Comparison of ENCODE assay signal across 31 cellular contexts in genomic region chr1:11483581-11484320, GRCh38. TPM values are rescaled to one million over a fixed set of nuclear protein-coding genes. Genes with fewer than 3 reads are reported as not detected.
DNase-seq lines count a peak whose midpoint lies in the region; ATAC-seq, FAIRE-seq and TF ChIP-seq lines count a peak whose summit lies in the region.
"Had no signal": no experiment of that assay in that cellular context is flagged by ENCODE, and none has a peak within 500 bp of the region (broad histone marks: within the 10 kb centered on the region; RNA-seq: fewer than 3 reads in every experiment).

No MANE protein-coding gene starts in this region.

- H3K4me1 ChIP-seq in K562 (replicated peaks in 1 of 2; ENCODE audit: control insufficient read depth in 2 of 2, insufficient read depth in 2 of 2, low read length in 2 of 2) = peaks cover 0 to 17% of the 10 kb centered on the region in 2 experiments; a peak in 3 of 5 replicates
- H3K4me1 ChIP-seq: HAP-1 had no signal

- no peak for TF ChIP-seq POLR2A in K562 (conservative IDR thresholded peaks at IDR 0.05)

- no peak for TF ChIP-seq EP300 in K562 (IDR thresholded peaks at IDR 0.05; ENCODE audit: low read length)

- no peak overlapping the region for H3K27ac ChIP-seq in K562 (ENCODE audit: extremely low read depth, low read depth, low read length)
- H3K27ac ChIP-seq: esophagus squamous epithelium, neutrophil, skin epidermis, uterus had no signal

- H3K4me2 ChIP-seq in K562 (ENCODE audit: insufficient read depth, low read length) = no peak overlapping the region

- no peak for DNase-seq in Right ventricle myocardium superior
- DNase-seq in cardiac septum (ENCODE audit: low spot score) = no peak
- DNase-seq in LNCaP clone FGC (ENCODE audit: low read depth) = peak; percentile 30
- no peak for DNase-seq in K562 (ENCODE audit: extremely low read depth in 1 of 4, low spot score in 3 of 4)
- peak; percentile 66 for DNase-seq in posterior vena cava (ENCODE audit: low spot score)
- no peak for DNase-seq in progenitor cell of endocrine pancreas (ENCODE audit: low spot score, unreplicated experiment)
- DNase-seq in frontal cortex (ENCODE audit: low spot score in 2 of 2) = no peak
- DNase-seq: activated CD8-positive, alpha-beta T cell treated with anti-CD3 and anti-CD28 coated beads, Interleukin-2, amount 10 ng/mL, durations not matched to agents 7 days and 5 days; activated effector memory CD4-positive, alpha-beta T cell treated with anti-CD3 and anti-CD28 coated beads, Interleukin-2, amount 50 U/mL, for 16 hours; activated naive CD8-positive, alpha-beta T cell treated with anti-CD3 and anti-CD28 coated beads, Interleukin-2, amount 10 ng/mL, durations not matched to agents 7 days and 5 days; activated T-cell treated with anti-CD3 and anti-CD28 coated beads for 4 hours; CD4-positive, CD25-positive, alpha-beta regulatory T cell; dermis blood vessel endothelial cell; esophagus squamous epithelium; foreskin melanocyte; hippocampal formation; immature natural killer cell; NCI-H1436 treated with DMSO at 0.1 percent for 48 hours; NCI-H526 treated with DMSO at 0.1 percent for 48 hours; T-helper 17 cell; uterus had no signal

- 3% methylated on average over 10 of the region's 10 CpGs for WGBS in K562 (ENCODE audit: insufficient coverage, low coverage, missing lambda C conversion rate)

- CTCF ChIA-PET in K562 (lab: Yijun Ruan, JAX; ENCODE audit: low intra/inter-chr PET ratio) = no interaction called here

- H3K36me3 Mint-ChIP-seq in progenitor cell of endocrine pancreas (ENCODE audit: insufficient read depth) = no peaks in the 10 kb centered on the region
- H3K36me3 Mint-ChIP-seq: activated naive CD8-positive, alpha-beta T cell treated with anti-CD3 and anti-CD28 coated beads, Interleukin-2, amount 10 ng/mL, durations not matched to agents 7 days and 5 days had no signal

- FAIRE-seq in K562 (lab: Jason Lieb, UNC) = no peak
- no peak for FAIRE-seq in frontal cortex (lab: Jason Lieb, UNC)
- FAIRE-seq: astrocyte, endometrium, RCC 7860 had no signal

- H2AFZ ChIP-seq in K562 (ENCODE audit: low read depth, low read length) = no peak overlapping the region

- H3K9me3 ChIP-seq in K562 (replicated peaks; ENCODE audit: control insufficient read depth, insufficient read depth, low read depth, low read length) = no peaks in the 10 kb centered on the region
- H3K9me3 ChIP-seq: esophagus squamous epithelium, HAP-1, neutrophil, uterus had no signal

- in situ Hi-C loops in K562 (cut with MboI) = no loop called here

- peaks cover 17 to 66% of the 10 kb centered on the region in 2 experiments; a peak in 4 of 5 replicates for H3K27me3 ChIP-seq in K562 (ENCODE audit: control insufficient read depth in 2 of 2, insufficient read depth in 2 of 2, low read length in 2 of 2)

- H3K4me3 Mint-ChIP-seq in progenitor cell of endocrine pancreas (ENCODE audit: low read depth) = no peak overlapping the region
- H3K4me3 Mint-ChIP-seq: activated CD8-positive, alpha-beta T cell treated with anti-CD3 and anti-CD28 coated beads, Interleukin-2, amount 10 ng/mL, durations not matched to agents 7 days and 5 days; activated naive CD8-positive, alpha-beta T cell treated with anti-CD3 and anti-CD28 coated beads, Interleukin-2, amount 10 ng/mL, durations not matched to agents 7 days and 5 days; CD4-positive, CD25-positive, alpha-beta regulatory T cell; immature natural killer cell; stimulated activated naive CD8-positive, alpha-beta T cell treated with anti-CD3 and anti-CD28 coated beads, Interleukin-15, Interleukin-2, amounts not matched to agents 100 ng/mL and 50 ng/mL, for 24 hours; T-helper 17 cell had no signal

- no peak for TF ChIP-seq RAD21 in K562 (CRISPR knock-in tag; conservative IDR thresholded peaks at IDR 0.05 in 1 of 2, IDR thresholded peaks at IDR 0.05 in 1 of 2)

- ATAC-seq in Right ventricle myocardium superior (ENCODE audit: poor library complexity) (peak; percentile 74), K562 (no peak), GM21360 (IDR thresholded peaks at IDR 0.05; ENCODE audit: unreplicated experiment) (no peak)
- ATAC-seq: activated CD8-positive, alpha-beta T cell treated with anti-CD3 and anti-CD28 coated beads, Interleukin-2, amount 10 ng/mL, durations not matched to agents 7 days and 5 days; left lobe of liver; T-helper 17 cell had no signal

- no peak overlapping the region for H3K9ac ChIP-seq in K562 (ENCODE audit: insufficient read depth in 1 of 2, low read depth in 2 of 2, low read length in 2 of 2)

- peaks cover 4% of the 10 kb centered on the region for H3K4me1 Mint-ChIP-seq in progenitor cell of endocrine pancreas (ENCODE audit: low read depth)

- H3K9me1 ChIP-seq in K562 (ENCODE audit: control insufficient read depth, insufficient read depth, low read length) = no peaks in the 10 kb centered on the region

- intact Hi-C loops in Right ventricle myocardium superior (cut with DNase I) = no loop called here
- intact Hi-C loops in cardiac septum (cut with DNase I) = no loop called here
- intact Hi-C loops in K562 (cut with micrococcal nuclease) = no loop called here
- intact Hi-C loops in posterior vena cava (cut with DNase I) = loop anchor here in 1 of 2 donors (1.0 kb wide), 1 partner anchor 19 kb away; no protein-coding TSS in a partner anchor

- peaks cover 40% of the 10 kb centered on the region for H3K27me3 Mint-ChIP-seq in progenitor cell of endocrine pancreas

- no peaks in the 10 kb centered on the region for H3K36me3 ChIP-seq in K562 (ENCODE audit: control insufficient read depth, insufficient read depth, low read length)
- H3K36me3 ChIP-seq: esophagus squamous epithelium, HAP-1, neutrophil, uterus had no signal

- H3K4me3 ChIP-seq in LNCaP clone FGC (ENCODE audit: low read depth, low read length) (no peak overlapping the region), K562 (no peak overlapping the region)
- H3K4me3 ChIP-seq: esophagus squamous epithelium, HAP-1, skin epidermis, uterus had no signal

- H3K79me2 ChIP-seq in K562 (ENCODE audit: control insufficient read depth, insufficient read depth, low read length) = no peaks in the 10 kb centered on the region

- H3K27ac Mint-ChIP-seq in progenitor cell of endocrine pancreas = no peak overlapping the region
- H3K27ac Mint-ChIP-seq: activated CD8-positive, alpha-beta T cell treated with anti-CD3 and anti-CD28 coated beads, Interleukin-2, amount 10 ng/mL, durations not matched to agents 7 days and 5 days; activated naive CD8-positive, alpha-beta T cell treated with anti-CD3 and anti-CD28 coated beads, Interleukin-2, amount 10 ng/mL, durations not matched to agents 7 days and 5 days; CD4-positive, CD25-positive, alpha-beta regulatory T cell; immature natural killer cell; stimulated activated naive CD8-positive, alpha-beta T cell treated with anti-CD3 and anti-CD28 coated beads, Interleukin-15, Interleukin-2, amounts not matched to agents 100 ng/mL and 50 ng/mL, for 24 hours; T-helper 17 cell had no signal

- no peak for TF ChIP-seq CTCF in LNCaP clone FGC (IDR thresholded peaks at IDR 0.05; ENCODE audit: control insufficient read depth, extremely low read depth, insufficient read depth)
- no peak for TF ChIP-seq CTCF in K562 (IDR thresholded peaks at IDR 0.05 in 2 of 3, conservative IDR thresholded peaks at IDR 0.05 in 1 of 3; ENCODE audit: insufficient read depth in 2 of 3, low read depth in 1 of 3, low read length in 3 of 3)
- TF ChIP-seq CTCF in progenitor cell of endocrine pancreas (IDR thresholded peaks at IDR 0.05; ENCODE audit: unreplicated experiment) = no peak

- no peaks in the 10 kb centered on the region for H3K9me3 Mint-ChIP-seq in progenitor cell of endocrine pancreas (ENCODE audit: low read depth)
- H3K9me3 Mint-ChIP-seq: activated naive CD8-positive, alpha-beta T cell treated with anti-CD3 and anti-CD28 coated beads, Interleukin-2, amount 10 ng/mL, durations not matched to agents 7 days and 5 days; stimulated activated naive CD8-positive, alpha-beta T cell treated with anti-CD3 and anti-CD28 coated beads, Interleukin-15, Interleukin-2, amounts not matched to agents 100 ng/mL and 50 ng/mL, for 24 hours had no signal

- BruUV-seq in K562 (replicated peaks; lab: Mats Ljungman, UMichigan) = no TSS peak

- POLR2A ChIA-PET in K562 (lab: Yijun Ruan, JAX) = no interaction called here

- peaks cover 18% of the 10 kb centered on the region for H4K20me1 ChIP-seq in K562 (replicated peaks; ENCODE audit: control insufficient read depth, insufficient read depth, low read length)

TF ChIP-seq in K562, 482 proteins besides CTCF, POLR2A, EP300 and RAD21:
- TF ChIP-seq RBM25 (IDR thresholded peaks at IDR 0.05; ENCODE audit: low read depth, low read length, severe bottlenecking) = peak; percentile 12
- TF ChIP-seq ZFP36 (IDR thresholded peaks at IDR 0.05; ENCODE audit: low read depth, low read length, partially characterized antibody) = peak; percentile 64
- no peak for TF ChIP-seq CBX1 (IDR thresholded peaks at IDR 0.05; ENCODE audit: low read depth)

RNA-seq across cellular contexts. Expression of gene DISP3, which starts 4.8 kb away (rescaled TPM):
- total RNA-seq in Right ventricle myocardium superior (not detected), cardiac septum (0.05 TPM), K562 (2014; rRNA removed) (0.04 and 0.14 TPM in 2 replicates), K562 (2014; rRNA removed; fragmentation: Illumina TruSeq; extraction: Trizol) (not detected in 2 replicates), K562 (2015; rRNA removed; fragmentation: Illumina TruSeq; extraction: Trizol) (not detected in 2 replicates), K562 (2021) (0.16 TPM in 1 of 2 replicates, not detected in the other), posterior vena cava (not detected), progenitor cell of endocrine pancreas (5.4 and 6.2 TPM in 2 replicates), frontal cortex (12.2 TPM)
- not detected in 2 replicates for total RNA-seq in K562 (2011; cell fraction: chromatin; rRNA removed; ENCODE audit: low replicate concordance)
- total RNA-seq in K562 (2011; cell fraction: nucleolus; rRNA removed) = 0.13 and 0.17 TPM in 2 replicates
- total RNA-seq in K562 (2011; cell fraction: nucleoplasm; rRNA removed) = 0.22 TPM in 1 of 2 replicates, not detected in the other
- polyA plus RNA-seq in K562 (2011; rRNA removed) (0.12 TPM in 1 of 2 replicates, not detected in the other), K562 (2014; fragmentation: Illumina TruSeq; extraction: Trizol) (0.19 TPM in 1 of 2 replicates, not detected in the other), K562 (2014; fragmentation: Nextera tagmentation; extraction: Ambion mirVana) (not detected), K562 (2014; rRNA removed) (0.03 TPM in 1 of 2 replicates, not detected in the other)
- 0.04 TPM in 1 of 2 replicates, not detected in the other for polyA plus RNA-seq in K562 (2011; cell fraction: cytosol; rRNA removed)
- 0.06 and 0.13 TPM in 2 replicates for polyA plus RNA-seq in K562 (2011; cell fraction: nucleus; rRNA removed)
- polyA plus RNA-seq in K562 (2012) = 0.07 TPM in 1 of 2 replicates, not detected in the other
- polyA minus RNA-seq in K562 (2011; rRNA and poly(A)+ RNA removed) = not detected in 2 replicates
- not detected in 2 replicates for polyA minus RNA-seq in K562 (2011; cell fraction: cytosol; rRNA and poly(A)+ RNA removed)
- not detected in 2 replicates for polyA minus RNA-seq in K562 (2011; cell fraction: nucleus; rRNA and poly(A)+ RNA removed)
- total RNA-seq: dermis blood vessel endothelial cell, left lobe of liver, mesenteric fat pad had no signal

Comparison
In these comparisons a context has a peak if more than half of its experiments do, and no peak if none do; other contexts are left out.
1. DNase-seq: peak in LNCaP clone FGC (single experiment) and posterior vena cava (single experiment); none in Right ventricle myocardium superior (single experiment), cardiac septum (single experiment), K562 (0 of 4), progenitor cell of endocrine pancreas (single experiment) and frontal cortex (0 of 2).